Comparison of ENCODE assay signal across 26 cellular contexts in genomic region chr16:16188827-16189226, GRCh38. TPM values are rescaled to one million over a fixed set of nuclear protein-coding genes. Genes with fewer than 3 reads are reported as not detected.
"Had no signal": no experiment of that assay in that cellular context is flagged by ENCODE, and none has a peak within 500 bp of the region (broad histone marks: within the 10 kb centered on the region; RNA-seq: fewer than 3 reads in every experiment).

No MANE protein-coding gene starts in this region.

- H3K4me1 ChIP-seq: colonic mucosa, foreskin keratinocyte, heart left ventricle, left ventricle myocardium inferior, lower lobe of right lung had no signal

- H3K36me3 ChIP-seq: colonic mucosa, gastroesophageal sphincter, heart left ventricle, left ventricle myocardium inferior had no signal

- H3K9me3 Mint-ChIP-seq: dendritic cell treated with granulocyte-macrophage colony-stimulating factor and Interleukin-4, amounts not matched to agents 40 ng/mL and 50 ng/mL, for 4 days; effector memory CD8-positive, alpha-beta T cell; endodermal cell; immature natural killer cell; naive thymus-derived CD4-positive, alpha-beta T cell had no signal

- H3K27me3 ChIP-seq: colonic mucosa, foreskin keratinocyte, gastroesophageal sphincter, heart left ventricle, hepatocyte had no signal

- H3K9me3 ChIP-seq: colonic mucosa, gastroesophageal sphincter, heart left ventricle, left ventricle myocardium inferior, lower lobe of right lung had no signal

- H3K4me1 Mint-ChIP-seq: immature natural killer cell; naive thymus-derived CD4-positive, alpha-beta T cell had no signal

- H3K27ac ChIP-seq: colonic mucosa, epithelial cell of prostate, foreskin keratinocyte, gastroesophageal sphincter, heart left ventricle, hepatocyte, left ventricle myocardium inferior, lower lobe of right lung had no signal

- H3K27me3 Mint-ChIP-seq: dendritic cell treated with granulocyte-macrophage colony-stimulating factor and Interleukin-4, amounts not matched to agents 40 ng/mL and 50 ng/mL, for 4 days had no signal

- H3K27ac Mint-ChIP-seq: dendritic cell treated with granulocyte-macrophage colony-stimulating factor and Interleukin-4, amounts not matched to agents 40 ng/mL and 50 ng/mL, for 4 days; endodermal cell; immature natural killer cell; naive thymus-derived CD4-positive, alpha-beta T cell had no signal

- H3K36me3 Mint-ChIP-seq: immature natural killer cell; naive thymus-derived CD4-positive, alpha-beta T cell had no signal

- ATAC-seq: effector memory CD8-positive, alpha-beta T cell; esophagus mucosa; foreskin keratinocyte; gastroesophageal sphincter; left colon; lower lobe of right lung; naive thymus-derived CD4-positive, alpha-beta T cell had no signal

- H3K4me3 Mint-ChIP-seq: dendritic cell treated with granulocyte-macrophage colony-stimulating factor and Interleukin-4, amounts not matched to agents 40 ng/mL and 50 ng/mL, for 4 days; effector memory CD8-positive, alpha-beta T cell; endodermal cell; immature natural killer cell; naive thymus-derived CD4-positive, alpha-beta T cell had no signal

- H3K4me2 ChIP-seq: hepatocyte had no signal

- H2AFZ ChIP-seq: hepatocyte had no signal

- FAIRE-seq: endometrium, frontal cortex, kidney had no signal

- DNase-seq: colonic mucosa; cortex of kidney; effector CD8-positive, alpha-beta T cell; effector memory CD8-positive, alpha-beta T cell; endodermal cell; erythroblast; foreskin keratinocyte; hypothalamus; immature natural killer cell; islet precursor cell; kidney; kidney glomerular epithelial cell; left colon; left ventricle myocardium inferior; lower lobe of right lung; mesendoderm; midbrain; naive thymus-derived CD4-positive, alpha-beta T cell had no signal

- H3K79me2 ChIP-seq: hepatocyte had no signal

- H3K4me3 ChIP-seq: colonic mucosa, gastroesophageal sphincter, heart left ventricle, hepatocyte, left ventricle myocardium inferior, lower lobe of right lung had no signal

RNA-seq across cellular contexts. Expression of gene ABCC6, which starts 34.5 kb away (rescaled TPM):
- total RNA-seq: foreskin keratinocyte had no signal
